Comparison of ENCODE assay signal across 1 cellular context in genomic region chr11:9535189-9535781, GRCh38.
A peak's percentile ranks its signal among the peaks of the same experiment; 100 is the strongest.
TF ChIP-seq lines count a peak whose summit lies in the region.

No MANE protein-coding gene starts in this region.

TF ChIP-seq in HepG2, 621 proteins besides CTCF, POLR2A, EP300 and RAD21 (continued from another document):
- TF ChIP-seq MXI1 (IDR thresholded peaks at IDR 0.05; ENCODE audit: borderline replicate concordance, low read depth, low read length) (no peak), HMGXB4 (CRISPR knock-in tag; IDR thresholded peaks at IDR 0.05; ENCODE audit: borderline replicate concordance in 1 of 2, low read depth in 1 of 2) (peak; percentile 35 to 81; a peak in 1 of 4 replicates), KDM2A (CRISPR knock-in tag; IDR thresholded peaks at IDR 0.05; ENCODE audit: borderline replicate concordance, low read depth) (peak; percentile 30; the same call in 1 of the 2 replicates), HOXA7 (CRISPR knock-in tag; IDR thresholded peaks at IDR 0.05) (no peak), CEBPB (IDR thresholded peaks at IDR 0.05; ENCODE audit: borderline replicate concordance, low read depth, low read length) (peak; percentile 54; the same call in 1 of the 2 replicates), ZFP41 (CRISPR knock-in tag; IDR thresholded peaks at IDR 0.05; ENCODE audit: borderline replicate concordance) (no peak), YY1 (IDR thresholded peaks at IDR 0.05; ENCODE audit: insufficient read depth, insufficient replicate concordance, low read depth, low read length) (peak; percentile 27), ZNF333 (CRISPR knock-in tag; IDR thresholded peaks at IDR 0.05; ENCODE audit: borderline replicate concordance) (no peak), ATAD3A (CRISPR knock-in tag; IDR thresholded peaks at IDR 0.05) (no peak), KLF11 (CRISPR knock-in tag; IDR thresholded peaks at IDR 0.05) (no peak), JDP2 (CRISPR knock-in tag; IDR thresholded peaks at IDR 0.05; ENCODE audit: borderline replicate concordance) (no peak), SIN3A (IDR thresholded peaks at IDR 0.05; ENCODE audit: borderline replicate concordance, low read depth, low read length) (no peak), SOX6 (IDR thresholded peaks at IDR 0.05) (no peak), SOX6 (CRISPR knock-in tag; IDR thresholded peaks at IDR 0.05) (0 out of 2 replicates have a peak, but pooled peaks have one; percentile 20), SALL1 (CRISPR knock-in tag; IDR thresholded peaks at IDR 0.05) (peak; percentile 49; the same call in 1 of the 2 replicates), ZNF549 (CRISPR knock-in tag; IDR thresholded peaks at IDR 0.05) (no peak), ADNP (CRISPR knock-in tag; IDR thresholded peaks at IDR 0.05) (peak; percentile 50; the same call in 1 of the 2 replicates), ZNF496 (CRISPR knock-in tag; IDR thresholded peaks at IDR 0.05; ENCODE audit: insufficient replicate concordance) (no peak), XRCC5 (optimal IDR thresholded peaks at IDR 0.05; ENCODE audit: low read length) (peak; percentile 46), TFAP4 (IDR thresholded peaks at IDR 0.05; ENCODE audit: borderline replicate concordance, low read depth) (peak; percentile 57; the same call in 1 of the 2 replicates), TRIM24 (CRISPR knock-in tag; IDR thresholded peaks at IDR 0.05) (no peak), ZNF124 (CRISPR knock-in tag; IDR thresholded peaks at IDR 0.05) (0 out of 2 replicates have a peak, but pooled peaks have one; percentile 43), ZNF777 (CRISPR knock-in tag; IDR thresholded peaks at IDR 0.05) (no peak), PATZ1 (CRISPR knock-in tag; IDR thresholded peaks at IDR 0.05) (0 out of 2 replicates have a peak, but pooled peaks have one; percentile 31), HOXA3 (CRISPR knock-in tag; IDR thresholded peaks at IDR 0.05) (0 out of 2 replicates have a peak, but pooled peaks have one; percentile 27), ZFX (CRISPR knock-in tag; IDR thresholded peaks at IDR 0.05; ENCODE audit: low read depth) (peak; percentile 31; the same call in 1 of the 2 replicates), PRDM15 (CRISPR knock-in tag; IDR thresholded peaks at IDR 0.05) (peak; percentile 36; the same call in 1 of the 2 replicates), ELF3 (CRISPR knock-in tag; IDR thresholded peaks at IDR 0.05) (peak; percentile 41; the same call in 1 of the 2 replicates), ZNF510 (CRISPR knock-in tag; IDR thresholded peaks at IDR 0.05; ENCODE audit: low read depth) (no peak), ZFP82 (CRISPR knock-in tag; IDR thresholded peaks at IDR 0.05; ENCODE audit: borderline replicate concordance) (no peak), CBX1 (IDR thresholded peaks at IDR 0.05; ENCODE audit: low read depth) (no peak), HDAC6 (IDR thresholded peaks at IDR 0.05; ENCODE audit: low read depth, low read length) (no peak), MTERF4 (CRISPR knock-in tag; IDR thresholded peaks at IDR 0.05) (no peak), ZSCAN31 (CRISPR knock-in tag; IDR thresholded peaks at IDR 0.05; ENCODE audit: low read depth) (no peak), ZMYM3 (CRISPR knock-in tag; IDR thresholded peaks at IDR 0.05) (peak; percentile 53; the same call in 1 of the 2 replicates), ZMAT5 (CRISPR knock-in tag; IDR thresholded peaks at IDR 0.05; ENCODE audit: borderline replicate concordance, low read depth) (no peak), ZNF605 (CRISPR knock-in tag; IDR thresholded peaks at IDR 0.05) (no peak), FOSL2 (CRISPR knock-in tag; IDR thresholded peaks at IDR 0.05) (peak; percentile 59; the same call in 1 of the 2 replicates), ZNF205 (CRISPR knock-in tag; IDR thresholded peaks at IDR 0.05) (no peak), ZNF598 (CRISPR knock-in tag; IDR thresholded peaks at IDR 0.05; ENCODE audit: borderline replicate concordance) (no peak), RARG (CRISPR knock-in tag; IDR thresholded peaks at IDR 0.05; ENCODE audit: low read depth) (no peak), DR1 (CRISPR knock-in tag; IDR thresholded peaks at IDR 0.05) (no peak), ZBTB7B (CRISPR knock-in tag; IDR thresholded peaks at IDR 0.05) (0 out of 2 replicates have a peak, but pooled peaks have one; percentile 35), REPIN1 (CRISPR knock-in tag; IDR thresholded peaks at IDR 0.05; ENCODE audit: borderline replicate concordance, low read depth) (no peak), ETS1 (CRISPR knock-in tag; IDR thresholded peaks at IDR 0.05) (no peak), ZNF235 (CRISPR knock-in tag; IDR thresholded peaks at IDR 0.05; ENCODE audit: borderline replicate concordance) (no peak), SMC3 (IDR thresholded peaks at IDR 0.05; ENCODE audit: low read length) (peak; percentile 89), RFX5 (IDR thresholded peaks at IDR 0.05; ENCODE audit: low read depth, low read length) (no peak), PRMT3 (CRISPR knock-in tag; IDR thresholded peaks at IDR 0.05; ENCODE audit: borderline replicate concordance, low read depth) (no peak), ZNF574 (CRISPR knock-in tag; IDR thresholded peaks at IDR 0.05) (0 out of 2 replicates have a peak, but pooled peaks have one; percentile 40), ZNF678 (CRISPR knock-in tag; IDR thresholded peaks at IDR 0.05) (no peak), ZNF576 (CRISPR knock-in tag; IDR thresholded peaks at IDR 0.05) (no peak)
